ENCODE assay signal across 1 cellular context in the genomic region with DNA sequence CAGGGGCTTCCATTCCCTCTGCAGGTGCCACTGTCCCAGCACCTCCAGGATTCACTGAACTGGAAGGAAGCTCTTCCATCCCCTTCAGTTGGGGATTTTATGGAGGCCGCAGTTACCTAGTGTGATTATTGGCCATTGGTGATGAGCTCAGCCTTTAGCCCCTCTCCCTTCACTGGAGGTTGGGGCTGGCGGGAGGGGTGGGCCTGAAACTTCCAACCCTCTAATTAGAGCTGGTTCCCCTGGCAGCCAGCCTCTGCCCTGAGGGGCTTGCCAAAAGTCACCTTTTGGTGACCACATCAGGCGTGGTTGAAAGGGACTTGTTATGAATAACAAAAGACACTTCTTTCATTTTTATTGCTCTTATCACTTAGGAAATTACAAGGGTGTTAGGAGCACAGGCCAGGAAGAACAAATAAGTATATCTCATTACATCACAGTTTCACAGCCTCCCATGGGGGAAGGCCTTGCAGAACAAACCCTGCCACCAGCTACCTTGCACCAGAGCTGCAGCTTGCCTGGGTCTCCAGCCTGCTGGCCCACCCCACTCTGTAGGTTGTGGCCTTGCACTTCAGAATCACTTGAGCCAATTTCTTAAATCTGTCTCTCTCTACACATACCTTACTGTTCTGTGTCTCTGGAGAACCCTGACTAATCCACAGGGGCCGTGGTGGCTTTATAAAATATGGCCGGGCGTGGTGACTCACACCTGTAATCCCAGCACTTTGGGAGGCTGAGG.
TF ChIP-seq lines count a peak whose summit lies in the region.

No MANE protein-coding gene starts in this region.

TF ChIP-seq in GM12878, 131 proteins besides CTCF, POLR2A, EP300 and RAD21 (continued from another document):
- TF ChIP-seq, protein P1, sequence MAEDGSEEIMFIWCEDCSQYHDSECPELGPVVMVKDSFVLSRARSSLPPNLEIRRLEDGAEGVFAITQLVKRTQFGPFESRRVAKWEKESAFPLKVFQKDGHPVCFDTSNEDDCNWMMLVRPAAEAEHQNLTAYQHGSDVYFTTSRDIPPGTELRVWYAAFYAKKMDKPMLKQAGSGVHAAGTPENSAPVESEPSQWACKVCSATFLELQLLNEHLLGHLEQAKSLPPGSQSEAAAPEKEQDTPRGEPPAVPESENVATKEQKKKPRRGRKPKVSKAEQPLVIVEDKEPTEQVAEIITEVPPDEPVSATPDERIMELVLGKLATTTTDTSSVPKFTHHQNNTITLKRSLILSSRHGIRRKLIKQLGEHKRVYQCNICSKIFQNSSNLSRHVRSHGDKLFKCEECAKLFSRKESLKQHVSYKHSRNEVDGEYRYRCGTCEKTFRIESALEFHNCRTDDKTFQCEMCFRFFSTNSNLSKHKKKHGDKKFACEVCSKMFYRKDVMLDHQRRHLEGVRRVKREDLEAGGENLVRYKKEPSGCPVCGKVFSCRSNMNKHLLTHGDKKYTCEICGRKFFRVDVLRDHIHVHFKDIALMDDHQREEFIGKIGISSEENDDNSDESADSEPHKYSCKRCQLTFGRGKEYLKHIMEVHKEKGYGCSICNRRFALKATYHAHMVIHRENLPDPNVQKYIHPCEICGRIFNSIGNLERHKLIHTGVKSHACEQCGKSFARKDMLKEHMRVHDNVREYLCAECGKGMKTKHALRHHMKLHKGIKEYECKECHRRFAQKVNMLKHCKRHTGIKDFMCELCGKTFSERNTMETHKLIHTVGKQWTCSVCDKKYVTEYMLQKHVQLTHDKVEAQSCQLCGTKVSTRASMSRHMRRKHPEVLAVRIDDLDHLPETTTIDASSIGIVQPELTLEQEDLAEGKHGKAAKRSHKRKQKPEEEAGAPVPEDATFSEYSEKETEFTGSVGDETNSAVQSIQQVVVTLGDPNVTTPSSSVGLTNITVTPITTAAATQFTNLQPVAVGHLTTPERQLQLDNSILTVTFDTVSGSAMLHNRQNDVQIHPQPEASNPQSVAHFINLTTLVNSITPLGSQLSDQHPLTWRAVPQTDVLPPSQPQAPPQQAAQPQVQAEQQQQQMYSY (CRISPR knock-in tag; IDR thresholded peaks at IDR 0.05): no peak
- no peak for TF ChIP-seq DPF2 (IDR thresholded peaks at IDR 0.05)
- TF ChIP-seq NFYA (IDR thresholded peaks at IDR 0.05; ENCODE audit: borderline replicate concordance, low read depth, low read length): no peak
